In genomic region chr18:13629841-13630747, GRCh38 we compare ENCODE assay signal across 1 cellular context.
TF ChIP-seq lines count a peak whose summit lies in the region.

No MANE protein-coding gene starts in this region.

TF ChIP-seq in GM12878, 131 proteins besides CTCF, POLR2A, EP300 and RAD21 (continued from another document):
- TF ChIP-seq MLLT1 (IDR thresholded peaks at IDR 0.05) (0 out of 2 replicates have a peak, but pooled peaks have one; percentile 50), ZNF274 (IDR thresholded peaks at IDR 0.05; ENCODE audit: insufficient read depth, insufficient read length) (no peak), CUX1 (IDR thresholded peaks at IDR 0.05; ENCODE audit: insufficient replicate concordance, low read depth, low read length) (no peak), ZZZ3 (IDR thresholded peaks at IDR 0.05; ENCODE audit: control insufficient read depth, insufficient read length, low read depth) (no peak), TCF3 (IDR thresholded peaks at IDR 0.05; ENCODE audit: borderline replicate concordance, insufficient read depth, low read depth, low read length) (no peak), ESRRA (IDR thresholded peaks at IDR 0.05; ENCODE audit: low read length) (peak; percentile 91), RAD51 (IDR thresholded peaks at IDR 0.05) (no peak), RBBP5 (conservative IDR thresholded peaks at IDR 0.05) (no peak), MYC (IDR thresholded peaks at IDR 0.05; ENCODE audit: insufficient read depth, insufficient read length, insufficient replicate concordance, low read length, severe bottlenecking) (no peak), NR2F1 (conservative IDR thresholded peaks at IDR 0.05) (0 out of 2 replicates have a peak, but pooled peaks have one; percentile 28), FOXM1 (IDR thresholded peaks at IDR 0.05; ENCODE audit: low read depth, low read length) (peak; percentile 58; the same call in 1 of the 2 replicates), PML (IDR thresholded peaks at IDR 0.05; ENCODE audit: low read length) (no peak), SMAD5 (IDR thresholded peaks at IDR 0.05; ENCODE audit: low read depth) (no peak)
